ENCODE assay signal across 8 cellular contexts in the genomic region with DNA sequence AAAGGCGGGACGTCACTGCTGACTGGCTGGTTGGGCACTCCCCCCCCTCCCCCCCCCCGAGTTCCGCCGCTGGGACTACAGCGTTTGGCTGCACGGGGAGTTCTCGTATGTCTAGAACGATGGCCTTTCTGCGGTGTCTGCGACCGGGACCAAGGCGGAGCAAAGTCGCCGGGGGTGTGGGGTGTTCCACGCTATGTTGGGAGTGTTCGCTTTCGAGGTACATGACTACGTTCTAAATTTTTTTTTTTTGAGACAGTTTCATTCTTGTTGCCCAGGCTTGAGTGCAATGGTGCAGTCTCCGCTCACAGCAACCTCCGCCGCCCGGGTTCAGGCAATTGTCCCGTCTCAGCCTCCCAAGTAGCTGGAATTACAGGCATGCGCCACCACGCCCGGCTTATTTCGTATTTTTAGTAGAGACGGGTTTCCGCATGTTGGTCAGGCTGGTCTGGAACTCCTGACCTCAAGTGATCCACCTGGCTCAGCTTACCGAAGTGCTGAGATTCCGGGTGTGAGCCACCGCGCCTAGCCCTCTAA. TPM values are rescaled to one million over a fixed set of nuclear protein-coding genes. Genes with fewer than 3 reads are reported as not detected.
DNase-seq lines count a peak whose midpoint lies in the region; ATAC-seq lines count a peak whose summit lies in the region.

No MANE protein-coding gene starts in this region.

- H3K9me3 Mint-ChIP-seq in activated CD4-positive, alpha-beta T cell treated with anti-CD3 and anti-CD28 coated beads for 36 hours (ENCODE audit: low read depth): no peaks in the 10 kb centered on the region
- H3K9me3 Mint-ChIP-seq in activated T-helper 1 cell treated with anti-CD3 and anti-CD28 coated beads, Interleukin-12 subunit alpha, Interleukin-12 subunit beta, Interleukin-2, Interleukin-4 antibody, amounts not matched to agents 30 ng/mL and 10 ng/mL and 1 ng/mL, durations not matched to agents 14 hours and 24 hours and 36 hours: no peaks in the 10 kb centered on the region
- H3K9me3 Mint-ChIP-seq in immature natural killer cell: no peaks in the 10 kb centered on the region

- no peaks in the 10 kb centered on the region for H3K27me3 Mint-ChIP-seq in activated CD4-positive, alpha-beta T cell treated with anti-CD3 and anti-CD28 coated beads for 36 hours
- H3K27me3 Mint-ChIP-seq in activated T-helper 1 cell treated with anti-CD3 and anti-CD28 coated beads, Interleukin-12 subunit alpha, Interleukin-12 subunit beta, Interleukin-2, Interleukin-4 antibody, amounts not matched to agents 30 ng/mL and 10 ng/mL and 1 ng/mL, durations not matched to agents 14 hours and 24 hours and 36 hours (ENCODE audit: insufficient read depth): no peaks in the 10 kb centered on the region
- H3K27me3 Mint-ChIP-seq in immature natural killer cell (ENCODE audit: low read depth in 3 of 3): peaks cover 24 to 33% (median 24%) of the 10 kb centered on the region in 3 donors

- H3K27ac Mint-ChIP-seq in activated CD4-positive, alpha-beta T cell treated with anti-CD3 and anti-CD28 coated beads for 36 hours: peak overlapping the region; percentile 96
- peak overlapping the region; percentile 99 for H3K27ac Mint-ChIP-seq in activated T-helper 1 cell treated with anti-CD3 and anti-CD28 coated beads, Interleukin-12 subunit alpha, Interleukin-12 subunit beta, Interleukin-2, Interleukin-4 antibody, amounts not matched to agents 30 ng/mL and 10 ng/mL and 1 ng/mL, durations not matched to agents 14 hours and 24 hours and 36 hours
- H3K27ac Mint-ChIP-seq in immature natural killer cell: peak overlapping the region; percentile 98 to 100 (median 99)

- POLR2A ChIA-PET in activated CD4-positive, alpha-beta T cell treated with anti-CD3 and anti-CD28 coated beads for 36 hours (lab: Charles Lee): interaction anchor here (0.6 to 1.8 kb wide), 8 partner anchors 9 to 785 kb away, joined by 3 to 9 read pairs (median 4); a partner anchor contains a TSS

- intact Hi-C loops in activated CD4-positive, alpha-beta T cell treated with anti-CD3 and anti-CD28 coated beads for 36 hours (cut with DNase I, micrococcal nuclease): loop anchor here (1.0 to 2.0 kb wide), 5 partner anchors 8 to 915 kb away; a partner anchor contains a TSS
- intact Hi-C loops in activated T-helper 1 cell treated with anti-CD3 and anti-CD28 coated beads, Interleukin-12 subunit alpha, Interleukin-12 subunit beta, Interleukin-2, Interleukin-4 antibody, amounts not matched to agents 30 ng/mL and 10 ng/mL and 1 ng/mL, durations not matched to agents 14 hours and 24 hours and 36 hours (cut with micrococcal nuclease): loop anchor here (1.0 kb wide), 3 partner anchors 39 to 118 kb away; a partner anchor contains a TSS

- no peak for ATAC-seq in activated CD4-positive, alpha-beta T cell treated with anti-CD3 and anti-CD28 coated beads for 36 hours
- no peak for ATAC-seq in GM21423 (IDR thresholded peaks at IDR 0.05; ENCODE audit: unreplicated experiment)
- no peak for ATAC-seq in HG02571 (IDR thresholded peaks at IDR 0.05; ENCODE audit: unreplicated experiment)

- CTCF ChIA-PET in activated CD4-positive, alpha-beta T cell treated with anti-CD3 and anti-CD28 coated beads for 36 hours (lab: Charles Lee): interaction anchor here (0.7 to 1.5 kb wide), 2 partner anchors 13 to 81 kb away, joined by 3 to 5 read pairs; no protein-coding TSS in a partner anchor

- DNase-seq in activated CD4-positive, alpha-beta T cell treated with anti-CD3 and anti-CD28 coated beads for 36 hours: no peak
- no peak for DNase-seq in activated CD4-positive, alpha-beta T cell treated with anti-CD3 and anti-CD28 coated beads for 4 hours
- no peak for DNase-seq in activated T-helper 1 cell treated with anti-CD3 and anti-CD28 coated beads, Interleukin-12 subunit alpha, Interleukin-12 subunit beta, Interleukin-2, Interleukin-4 antibody, amounts not matched to agents 30 ng/mL and 10 ng/mL and 1 ng/mL, durations not matched to agents 14 hours and 24 hours and 36 hours (ENCODE audit: low spot score)
- DNase-seq in immature natural killer cell (no peak), substantia nigra (lab: John Stamatoyannopoulos, UW) (no peak), cerebellar nuclear complex (lab: John Stamatoyannopoulos, UW) (no peak)

- peaks cover 62% of the 10 kb centered on the region for H3K36me3 Mint-ChIP-seq in activated CD4-positive, alpha-beta T cell treated with anti-CD3 and anti-CD28 coated beads for 36 hours (ENCODE audit: low read depth)
- peaks cover 45% of the 10 kb centered on the region for H3K36me3 Mint-ChIP-seq in activated T-helper 1 cell treated with anti-CD3 and anti-CD28 coated beads, Interleukin-12 subunit alpha, Interleukin-12 subunit beta, Interleukin-2, Interleukin-4 antibody, amounts not matched to agents 30 ng/mL and 10 ng/mL and 1 ng/mL, durations not matched to agents 14 hours and 24 hours and 36 hours (ENCODE audit: low read depth)
- H3K36me3 Mint-ChIP-seq in immature natural killer cell: peaks cover 8 to 14% (median 10%) of the 10 kb centered on the region in 3 donors

- H3K4me1 Mint-ChIP-seq in activated CD4-positive, alpha-beta T cell treated with anti-CD3 and anti-CD28 coated beads for 36 hours: peaks cover 64% of the 10 kb centered on the region
- peaks cover 68% of the 10 kb centered on the region for H3K4me1 Mint-ChIP-seq in activated T-helper 1 cell treated with anti-CD3 and anti-CD28 coated beads, Interleukin-12 subunit alpha, Interleukin-12 subunit beta, Interleukin-2, Interleukin-4 antibody, amounts not matched to agents 30 ng/mL and 10 ng/mL and 1 ng/mL, durations not matched to agents 14 hours and 24 hours and 36 hours (ENCODE audit: low read depth)
- H3K4me1 Mint-ChIP-seq in immature natural killer cell: peaks cover 65 to 82% of the 10 kb centered on the region in 2 donors

- peak overlapping the region; percentile 100 for H3K27ac ChIP-seq in substantia nigra (ENCODE audit: low read depth, low read length, poor library complexity, severe bottlenecking)

- peak overlapping the region; percentile 98 for H3K4me3 Mint-ChIP-seq in activated CD4-positive, alpha-beta T cell treated with anti-CD3 and anti-CD28 coated beads for 36 hours
- peak overlapping the region; percentile 96 for H3K4me3 Mint-ChIP-seq in activated T-helper 1 cell treated with anti-CD3 and anti-CD28 coated beads, Interleukin-12 subunit alpha, Interleukin-12 subunit beta, Interleukin-2, Interleukin-4 antibody, amounts not matched to agents 30 ng/mL and 10 ng/mL and 1 ng/mL, durations not matched to agents 14 hours and 24 hours and 36 hours
- H3K4me3 Mint-ChIP-seq in immature natural killer cell: peak overlapping the region; percentile 93 to 98 (median 95)

RNA-seq across cellular contexts. Expression of a gene that starts 0.6 kb away (rescaled TPM):
- total RNA-seq in activated CD4-positive, alpha-beta T cell treated with anti-CD3 and anti-CD28 coated beads for 36 hours: 10 to 100 TPM; 40.4 to 66.0 TPM
- 76.0 and 78.9 TPM in 2 replicates for total RNA-seq in activated T-helper 1 cell treated with anti-CD3 and anti-CD28 coated beads, Interleukin-12 subunit alpha, Interleukin-12 subunit beta, Interleukin-2, Interleukin-4 antibody, amounts not matched to agents 30 ng/mL and 10 ng/mL and 1 ng/mL, durations not matched to agents 14 hours and 24 hours and 36 hours
- 100 to 1,000 TPM in 1 of 3 donors, 10 to 100 TPM in 2; 62.3 to 113 (median 95.9) TPM for polyA plus RNA-seq in immature natural killer cell

RNA-seq across cellular contexts. Expression of a gene that starts 6.7 kb away (rescaled TPM):
- 10 to 100 TPM; 16.3 to 16.8 TPM for total RNA-seq in activated CD4-positive, alpha-beta T cell treated with anti-CD3 and anti-CD28 coated beads for 36 hours
- total RNA-seq in activated T-helper 1 cell treated with anti-CD3 and anti-CD28 coated beads, Interleukin-12 subunit alpha, Interleukin-12 subunit beta, Interleukin-2, Interleukin-4 antibody, amounts not matched to agents 30 ng/mL and 10 ng/mL and 1 ng/mL, durations not matched to agents 14 hours and 24 hours and 36 hours: 19.9 and 21.1 TPM in 2 replicates
- polyA plus RNA-seq in immature natural killer cell: 10 to 100 TPM; 16.7 to 32.2 (median 26.5) TPM

RNA-seq across cellular contexts. Expression of a gene that starts 23.8 kb away (rescaled TPM):
- not detected for total RNA-seq in activated CD4-positive, alpha-beta T cell treated with anti-CD3 and anti-CD28 coated beads for 36 hours
- not detected in 2 replicates for total RNA-seq in activated T-helper 1 cell treated with anti-CD3 and anti-CD28 coated beads, Interleukin-12 subunit alpha, Interleukin-12 subunit beta, Interleukin-2, Interleukin-4 antibody, amounts not matched to agents 30 ng/mL and 10 ng/mL and 1 ng/mL, durations not matched to agents 14 hours and 24 hours and 36 hours
- under 1 TPM in 1 of 3 donors, not detected in 2; 0.19 TPM for polyA plus RNA-seq in immature natural killer cell
